Comparison of ENCODE assay signal across 8 cellular contexts in the genomic region with DNA sequence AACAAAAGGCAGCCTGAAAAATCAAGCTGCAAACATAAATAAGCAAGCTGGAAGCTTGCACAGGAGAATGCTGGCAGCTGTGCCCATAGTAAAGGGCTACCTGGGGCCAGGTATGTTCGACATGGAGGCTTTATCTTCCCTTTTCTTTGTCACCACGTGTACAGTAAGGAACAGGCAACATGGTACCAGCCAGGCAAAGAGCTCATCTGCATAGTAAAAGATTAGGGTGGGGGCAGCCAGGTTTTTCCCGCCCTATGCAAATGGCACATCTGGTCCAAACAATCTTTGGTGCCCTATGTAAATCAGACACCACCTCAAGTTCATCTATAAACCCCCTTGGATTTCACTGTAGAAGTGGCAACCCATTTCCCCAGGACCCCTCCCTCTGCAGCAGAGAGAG.
"Had no signal": no experiment of that assay in that cellular context is flagged by ENCODE, and none has a peak within 500 bp of the region (broad histone marks: within the 10 kb centered on the region; RNA-seq: fewer than 3 reads in every experiment).

No MANE protein-coding gene starts in this region.

- FAIRE-seq: HepG2, HTR-8/SVneo, K562 had no signal

- H3K9ac ChIP-seq: KMS-11 had no signal

- DNase-seq: IMR-90, KBM-7, KG1 had no signal

- H3K4me3 ChIP-seq: K562 had no signal

- H3K27ac ChIP-seq: HL-60, KMS-11 had no signal

- H3K4me2 ChIP-seq: KMS-11 had no signal
